8 cellular contexts compared by ENCODE assay signal in the genomic region with DNA sequence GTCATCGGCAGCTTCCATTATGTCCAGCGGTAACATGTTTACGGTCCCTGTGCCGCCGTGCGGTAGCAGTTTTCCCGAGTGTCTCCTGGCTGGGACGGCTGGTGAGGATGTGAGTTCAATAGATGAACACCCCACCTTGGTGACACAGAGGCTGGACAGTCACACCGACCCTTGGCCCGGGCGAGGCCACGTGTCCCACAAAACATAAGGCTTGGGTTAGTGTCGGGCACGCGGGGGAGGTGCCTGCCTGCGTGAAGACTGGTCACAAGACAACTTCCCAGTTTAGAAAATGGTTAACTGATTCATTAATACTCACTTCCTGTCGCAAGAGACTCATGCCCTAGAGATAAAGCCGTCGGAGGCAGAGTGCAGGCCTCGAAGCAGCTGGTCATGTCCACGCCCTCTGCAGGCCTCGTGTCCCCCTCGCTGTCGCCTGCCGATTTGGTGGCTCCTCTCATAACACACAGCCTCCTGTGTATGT. TPM values are rescaled to one million over a fixed set of nuclear protein-coding genes. Genes with fewer than 3 reads are reported as not detected.
DNase-seq lines count a peak whose midpoint lies in the region; ATAC-seq and TF ChIP-seq lines count a peak whose summit lies in the region.

No MANE protein-coding gene starts in this region.

- no peak overlapping the region for H2AFZ ChIP-seq in mammary epithelial cell (ENCODE audit: low read depth, low read length)
- H2AFZ ChIP-seq in mesenchymal stem cell (ENCODE audit: low read depth, low read length), result no peak overlapping the region

- H3K27ac Mint-ChIP-seq in activated CD4-positive, alpha-beta T cell treated with anti-CD3 and anti-CD28 coated beads, Interleukin-2, amount 10 ng/mL, durations not matched to agents 7 days and 5 days, result peak overlapping the region; percentile 64

- peak overlapping the region; percentile 97 to 100 for H3K18ac ChIP-seq in mesenchymal stem cell (ENCODE audit: low read depth in 1 of 2, low read length in 2 of 2)

- H4K91ac ChIP-seq in mesenchymal stem cell (ENCODE audit: low read length), result peak overlapping the region; percentile 94

- intact Hi-C loops in mammary epithelial cell (cut with micrococcal nuclease), result no loop called here

- peaks cover 56% of the 10 kb centered on the region for H3K36me3 Mint-ChIP-seq in activated CD4-positive, alpha-beta T cell treated with anti-CD3 and anti-CD28 coated beads, Interleukin-2, amount 10 ng/mL, durations not matched to agents 7 days and 5 days (ENCODE audit: low read depth)

- peak overlapping the region; percentile 84 to 99 for H2BK12ac ChIP-seq in mesenchymal stem cell (ENCODE audit: low read length in 2 of 2)

- H4K8ac ChIP-seq in mesenchymal stem cell (ENCODE audit: low read length), result peak overlapping the region; percentile 96

- peaks cover 11% of the 10 kb centered on the region for H3K4me1 ChIP-seq in mammary epithelial cell (ENCODE audit: insufficient read depth, low read length)
- H3K4me1 ChIP-seq in mesenchymal stem cell (ENCODE audit: control insufficient read depth, insufficient read depth, low read depth, low read length), result peaks cover 60% of the 10 kb centered on the region

- dilution Hi-C loops in mammary epithelial cell (cut with HindIII; ENCODE audit: low sequenced_read_pairs), result no loop called here

- ATAC-seq in esophagus mucosa, result no peak
- no peak for ATAC-seq in HG02571 (IDR thresholded peaks at IDR 0.05; ENCODE audit: unreplicated experiment)

- H2BK15ac ChIP-seq in mesenchymal stem cell (ENCODE audit: low read depth, poor library complexity, severe bottlenecking), result peak overlapping the region; percentile 23

- peak overlapping the region in 1 of 2 experiments; percentile 36 for H3K14ac ChIP-seq in mesenchymal stem cell (ENCODE audit: low read length in 2 of 2)

- H3K79me1 ChIP-seq in mesenchymal stem cell (replicated peaks; ENCODE audit: low read length, poor library complexity, severe bottlenecking), result no peaks in the 10 kb centered on the region

- H3K4me2 ChIP-seq in mammary epithelial cell (ENCODE audit: insufficient read depth, low read depth, low read length) (no peak overlapping the region), mesenchymal stem cell (ENCODE audit: low read length, poor library complexity, severe bottlenecking) (peak overlapping the region; percentile 54)

- H3K27me3 Mint-ChIP-seq in activated CD4-positive, alpha-beta T cell treated with anti-CD3 and anti-CD28 coated beads, Interleukin-2, amount 10 ng/mL, durations not matched to agents 7 days and 5 days, result no peaks in the 10 kb centered on the region

- peak overlapping the region; percentile 94 for H2AK5ac ChIP-seq in mesenchymal stem cell (ENCODE audit: low read length, severe bottlenecking)

- H3K9me3 Mint-ChIP-seq in activated CD4-positive, alpha-beta T cell treated with anti-CD3 and anti-CD28 coated beads, Interleukin-2, amount 10 ng/mL, durations not matched to agents 7 days and 5 days, result no peaks in the 10 kb centered on the region

- H3K4me3 ChIP-seq in mammary epithelial cell (replicated peaks in 1 of 3; ENCODE audit: insufficient read depth in 1 of 3, low read depth in 2 of 3, low read length in 3 of 3) (no peak overlapping the region), mesenchymal stem cell (ENCODE audit: insufficient read depth in 1 of 2, low read depth in 1 of 2, low read length in 2 of 2) (no peak overlapping the region)

- H3K4me3 Mint-ChIP-seq in activated CD4-positive, alpha-beta T cell treated with anti-CD3 and anti-CD28 coated beads, Interleukin-2, amount 10 ng/mL, durations not matched to agents 7 days and 5 days, result no peak overlapping the region

- TF ChIP-seq CTCF in mammary epithelial cell (conservative IDR thresholded peaks at IDR 0.05 in 1 of 2, IDR thresholded peaks at IDR 0.05 in 1 of 2; ENCODE audit: extremely low read depth in 1 of 2, insufficient read depth in 1 of 2, low read depth in 1 of 2, low read length in 2 of 2), result no peak

- H3K4me1 Mint-ChIP-seq in activated CD4-positive, alpha-beta T cell treated with anti-CD3 and anti-CD28 coated beads, Interleukin-2, amount 10 ng/mL, durations not matched to agents 7 days and 5 days, result peaks cover 68% of the 10 kb centered on the region

- WGBS in mammary epithelial cell (ENCODE audit: low coverage, missing lambda C conversion rate), result 90% methylated on average over 22 of the region's 25 CpGs
- WGBS in mesenchymal stem cell, result 17% methylated on average over 25 of the region's 25 CpGs

- no peaks in the 10 kb centered on the region for H3K79me2 ChIP-seq in mammary epithelial cell (ENCODE audit: insufficient read depth, low read length)

- H3K9ac ChIP-seq in mammary epithelial cell (ENCODE audit: insufficient read depth, low read length) (no peak overlapping the region), mesenchymal stem cell (ENCODE audit: low read length) (peak overlapping the region; percentile 59)

- POLR2A ChIA-PET in activated CD4-positive, alpha-beta T cell treated with anti-CD3 and anti-CD28 coated beads, Interleukin-2, amount 10 ng/mL, durations not matched to agents 7 days and 5 days (lab: Charles Lee), result no interaction called here

- no peak for DNase-seq in activated CD4-positive, alpha-beta T cell treated with anti-CD3 and anti-CD28 coated beads, Interleukin-2, amount 10 ng/mL, durations not matched to agents 7 days and 5 days
- DNase-seq in activated CD4-positive, alpha-beta T cell treated with anti-CD3 and anti-CD28 coated beads, Interleukin-2, amount 50 U/mL, for 1 hour, result no peak
- DNase-seq in NOMO-1 treated with dmso at 0.1 percent for 144 hours (lab: John Stamatoyannopoulos, UW; ENCODE audit: unreplicated experiment) (peak; percentile 89), mammary epithelial cell (peak; percentile 19), mesenchymal stem cell (peak; percentile 94), NCI-H446 treated with DMSO at 0.1 percent for 48 hours (lab: John Stamatoyannopoulos, UW) (no peak)

- H3K27me3 ChIP-seq in mammary epithelial cell (ENCODE audit: insufficient read depth, low read length) (no peaks in the 10 kb centered on the region), mesenchymal stem cell (ENCODE audit: control insufficient read depth in 1 of 2, insufficient read depth in 1 of 2, low read length in 2 of 2) (no peaks in the 10 kb centered on the region)

- H3K23ac ChIP-seq in mesenchymal stem cell (ENCODE audit: low read length in 2 of 2), result no peak overlapping the region

- H2BK120ac ChIP-seq in mesenchymal stem cell (ENCODE audit: low read depth, low read length), result peak overlapping the region; percentile 96

- no peak overlapping the region for H3K27ac ChIP-seq in mammary epithelial cell (ENCODE audit: insufficient read depth, low read depth, low read length)
- peak overlapping the region; percentile 99 for H3K27ac ChIP-seq in mesenchymal stem cell (ENCODE audit: low read length, poor library complexity, severe bottlenecking)

- CTCF ChIA-PET in activated CD4-positive, alpha-beta T cell treated with anti-CD3 and anti-CD28 coated beads, Interleukin-2, amount 10 ng/mL, durations not matched to agents 7 days and 5 days (lab: Charles Lee), result no interaction called here
- CTCF ChIA-PET in mammary epithelial cell (lab: Charles Lee; ENCODE audit: low non-redundant PET), result no interaction called here

- H4K20me1 ChIP-seq in mammary epithelial cell (ENCODE audit: insufficient read depth, low read length), result no peaks in the 10 kb centered on the region

- peak overlapping the region; percentile 96 for H2BK5ac ChIP-seq in mesenchymal stem cell (ENCODE audit: low read depth, low read length, poor library complexity, severe bottlenecking)

- H3K9me3 ChIP-seq in mammary epithelial cell (replicated peaks; ENCODE audit: insufficient read depth, low read length) (no peaks in the 10 kb centered on the region), mesenchymal stem cell (ENCODE audit: control insufficient read depth, low read length) (no peaks in the 10 kb centered on the region)

- in situ Hi-C loops in mammary epithelial cell (cut with MboI; ENCODE audit: low sequenced_read_pairs in 2 of 2), result no loop called here

- no TSS peak for BruUV-seq in mammary epithelial cell (replicated peaks; lab: Mats Ljungman, UMichigan)

- H3K36me3 ChIP-seq in mammary epithelial cell (ENCODE audit: insufficient read depth, low read length), result no peaks in the 10 kb centered on the region
- H3K36me3 ChIP-seq in mesenchymal stem cell (ENCODE audit: control insufficient read depth in 1 of 2, insufficient read depth in 2 of 2, low read depth in 1 of 2, low read length in 2 of 2), result peaks cover 16 to 28% of the 10 kb centered on the region in 2 experiments

- H3K4ac ChIP-seq in mesenchymal stem cell (ENCODE audit: low read depth in 1 of 2, low read length in 2 of 2), result peak overlapping the region; percentile 88 to 97

RNA-seq across cellular contexts. Expression of gene RASA3, which starts 17.2 kb away (rescaled TPM):
- total RNA-seq in activated CD4-positive, alpha-beta T cell treated with anti-CD3 and anti-CD28 coated beads, Interleukin-2, amount 10 ng/mL, durations not matched to agents 7 days and 5 days, result 100 to 1,000 TPM; 114 to 115 TPM
- total RNA-seq in mammary epithelial cell (1 to 10 TPM; 5.2 to 8.4 TPM), esophagus mucosa (1.6 TPM)
- polyA plus RNA-seq in mammary epithelial cell, result 4.0 TPM
- 2.5 TPM for polyA minus RNA-seq in mammary epithelial cell
- polyA plus RNA-seq in mesenchymal stem cell (2013, experiment 1 of 2), result 44.2 TPM
- polyA plus RNA-seq in mesenchymal stem cell (2013, experiment 2 of 2), result 43.9 TPM

Comparison
In these comparisons a context has a peak if more than half of its experiments do, and no peak if none do; other contexts are left out.
1. DNase-seq: peak in NOMO-1 treated with dmso at 0.1 percent for 144 hours (single experiment), mammary epithelial cell (single experiment) and mesenchymal stem cell (single experiment); none in activated CD4-positive, alpha-beta T cell treated with anti-CD3 and anti-CD28 coated beads, Interleukin-2, amount 10 ng/mL, durations not matched to agents 7 days and 5 days (single experiment), activated CD4-positive, alpha-beta T cell treated with anti-CD3 and anti-CD28 coated beads, Interleukin-2, amount 50 U/mL, for 1 hour (single experiment) and NCI-H446 treated with DMSO at 0.1 percent for 48 hours (single experiment).
2. RNA of gene RASA3, which starts 17.2 kb away (total RNA-seq): 114 to 115 TPM in activated CD4-positive, alpha-beta T cell treated with anti-CD3 and anti-CD28 coated beads, Interleukin-2, amount 10 ng/mL, durations not matched to agents 7 days and 5 days; 5.2 to 8.4 TPM in mammary epithelial cell and 1.6 TPM in esophagus mucosa (single experiment); every median in the first group is over 10 times any median in the second.